Comparison of ENCODE assay signal across 1 cellular context in genomic region chr2:231961349-231962166, GRCh38.
TF ChIP-seq lines count a peak whose summit lies in the region.

A gene with protein sequence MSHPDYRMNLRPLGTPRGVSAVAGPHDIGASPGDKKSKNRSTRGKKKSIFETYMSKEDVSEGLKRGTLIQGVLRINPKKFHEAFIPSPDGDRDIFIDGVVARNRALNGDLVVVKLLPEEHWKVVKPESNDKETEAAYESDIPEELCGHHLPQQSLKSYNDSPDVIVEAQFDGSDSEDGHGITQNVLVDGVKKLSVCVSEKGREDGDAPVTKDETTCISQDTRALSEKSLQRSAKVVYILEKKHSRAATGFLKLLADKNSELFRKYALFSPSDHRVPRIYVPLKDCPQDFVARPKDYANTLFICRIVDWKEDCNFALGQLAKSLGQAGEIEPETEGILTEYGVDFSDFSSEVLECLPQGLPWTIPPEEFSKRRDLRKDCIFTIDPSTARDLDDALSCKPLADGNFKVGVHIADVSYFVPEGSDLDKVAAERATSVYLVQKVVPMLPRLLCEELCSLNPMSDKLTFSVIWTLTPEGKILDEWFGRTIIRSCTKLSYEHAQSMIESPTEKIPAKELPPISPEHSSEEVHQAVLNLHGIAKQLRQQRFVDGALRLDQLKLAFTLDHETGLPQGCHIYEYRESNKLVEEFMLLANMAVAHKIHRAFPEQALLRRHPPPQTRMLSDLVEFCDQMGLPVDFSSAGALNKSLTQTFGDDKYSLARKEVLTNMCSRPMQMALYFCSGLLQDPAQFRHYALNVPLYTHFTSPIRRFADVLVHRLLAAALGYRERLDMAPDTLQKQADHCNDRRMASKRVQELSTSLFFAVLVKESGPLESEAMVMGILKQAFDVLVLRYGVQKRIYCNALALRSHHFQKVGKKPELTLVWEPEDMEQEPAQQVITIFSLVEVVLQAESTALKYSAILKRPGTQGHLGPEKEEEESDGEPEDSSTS (plus strand): TSS chr2:231961713. CDS start chr2:232014928, 53,215 bp downstream.

TF ChIP-seq in HepG2, 621 proteins besides CTCF, POLR2A, EP300 and RAD21 (continued from another document and continues in another):
- peak; percentile 87 for TF ChIP-seq NFAT5 (CRISPR knock-in tag; IDR thresholded peaks at IDR 0.05)
- peak; percentile 95 for TF ChIP-seq MYC (CRISPR knock-in tag; IDR thresholded peaks at IDR 0.05; ENCODE audit: borderline replicate concordance)
- TF ChIP-seq MBD4 (IDR thresholded peaks at IDR 0.05; ENCODE audit: borderline replicate concordance, low read length), result no peak
- peak; percentile 78 for TF ChIP-seq MED1 (CRISPR knock-in tag; IDR thresholded peaks at IDR 0.05)
- TF ChIP-seq MEIS2 (CRISPR knock-in tag; IDR thresholded peaks at IDR 0.05), result peak; percentile 84; the same call in 1 of the 2 replicates
- TF ChIP-seq ATF4 (CRISPR knock-in tag; IDR thresholded peaks at IDR 0.05), result no peak; a peak in 1 of 4 replicates
- TF ChIP-seq, protein P1, sequence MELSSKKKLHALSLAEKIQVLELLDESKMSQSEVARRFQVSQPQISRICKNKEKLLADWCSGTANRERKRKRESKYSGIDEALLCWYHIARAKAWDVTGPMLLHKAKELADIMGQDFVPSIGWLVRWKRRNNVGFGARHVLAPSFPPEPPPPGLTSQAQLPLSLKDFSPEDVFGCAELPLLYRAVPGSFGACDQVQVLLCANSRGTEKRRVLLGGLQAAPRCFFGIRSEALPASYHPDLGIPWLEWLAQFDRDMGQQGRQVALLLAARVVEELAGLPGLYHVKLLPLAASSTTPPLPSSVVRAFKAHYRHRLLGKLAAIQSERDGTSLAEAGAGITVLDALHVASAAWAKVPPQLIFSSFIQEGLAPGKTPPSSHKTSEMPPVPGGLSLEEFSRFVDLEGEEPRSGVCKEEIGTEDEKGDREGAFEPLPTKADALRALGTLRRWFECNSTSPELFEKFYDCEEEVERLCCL (CRISPR knock-in tag; IDR thresholded peaks at IDR 0.05; ENCODE audit: borderline replicate concordance), result peak; percentile 74; the same call in 1 of the 2 replicates
- TF ChIP-seq UBTF (CRISPR knock-in tag; IDR thresholded peaks at IDR 0.05), result peak; percentile 97
- no peak for TF ChIP-seq SUZ12 (IDR thresholded peaks at IDR 0.05; ENCODE audit: low read depth, low read length)
- TF ChIP-seq, protein P2, sequence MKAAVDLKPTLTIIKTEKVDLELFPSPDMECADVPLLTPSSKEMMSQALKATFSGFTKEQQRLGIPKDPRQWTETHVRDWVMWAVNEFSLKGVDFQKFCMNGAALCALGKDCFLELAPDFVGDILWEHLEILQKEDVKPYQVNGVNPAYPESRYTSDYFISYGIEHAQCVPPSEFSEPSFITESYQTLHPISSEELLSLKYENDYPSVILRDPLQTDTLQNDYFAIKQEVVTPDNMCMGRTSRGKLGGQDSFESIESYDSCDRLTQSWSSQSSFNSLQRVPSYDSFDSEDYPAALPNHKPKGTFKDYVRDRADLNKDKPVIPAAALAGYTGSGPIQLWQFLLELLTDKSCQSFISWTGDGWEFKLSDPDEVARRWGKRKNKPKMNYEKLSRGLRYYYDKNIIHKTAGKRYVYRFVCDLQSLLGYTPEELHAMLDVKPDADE (CRISPR knock-in tag; IDR thresholded peaks at IDR 0.05), result no peak; the same call in 1 of the 2 replicates
- TF ChIP-seq NCOA2 (CRISPR knock-in tag; IDR thresholded peaks at IDR 0.05), result peak; percentile 12; the same call in 1 of the 2 replicates
- TF ChIP-seq ZNF18 (CRISPR knock-in tag; IDR thresholded peaks at IDR 0.05; ENCODE audit: insufficient replicate concordance), result peak; percentile 40
- peak; percentile 91 for TF ChIP-seq RNF2 (conservative IDR thresholded peaks at IDR 0.05; ENCODE audit: low read depth)
- peak; percentile 94 for TF ChIP-seq MXD4 (CRISPR knock-in tag; IDR thresholded peaks at IDR 0.05)
- TF ChIP-seq DMAP1 (CRISPR knock-in tag; IDR thresholded peaks at IDR 0.05), result peak; percentile 97
- TF ChIP-seq ZSCAN22 (CRISPR knock-in tag; IDR thresholded peaks at IDR 0.05), result 0 out of 2 replicates have a peak, but pooled peaks have one; percentile 72
- TF ChIP-seq ZNF382 (CRISPR knock-in tag; IDR thresholded peaks at IDR 0.05; ENCODE audit: borderline replicate concordance), result no peak
- TF ChIP-seq LCORL (IDR thresholded peaks at IDR 0.05), result no peak
- TF ChIP-seq LCORL (CRISPR knock-in tag; IDR thresholded peaks at IDR 0.05), result peak; percentile 92
- peak; percentile 94 for TF ChIP-seq BRF2 (CRISPR knock-in tag; IDR thresholded peaks at IDR 0.05)
- TF ChIP-seq HCFC1 (IDR thresholded peaks at IDR 0.05; ENCODE audit: low read depth, low read length), result peak; percentile 73
- no peak; the same call in 1 of the 2 replicates for TF ChIP-seq ZNF124 (CRISPR knock-in tag; IDR thresholded peaks at IDR 0.05)
- no peak for TF ChIP-seq MAFG (CRISPR knock-in tag; IDR thresholded peaks at IDR 0.05)
- TF ChIP-seq SMARCE1 (IDR thresholded peaks at IDR 0.05; ENCODE audit: borderline replicate concordance), result no peak
- TF ChIP-seq ZNF614 (CRISPR knock-in tag; IDR thresholded peaks at IDR 0.05; ENCODE audit: borderline replicate concordance), result no peak; the same call in 1 of the 2 replicates
- TF ChIP-seq ZNF20 (CRISPR knock-in tag; IDR thresholded peaks at IDR 0.05), result peak; percentile 78
- TF ChIP-seq GPN1 (CRISPR knock-in tag; IDR thresholded peaks at IDR 0.05; ENCODE audit: borderline replicate concordance), result no peak; the same call in 1 of the 2 replicates
- no peak for TF ChIP-seq EEA1 (CRISPR knock-in tag; IDR thresholded peaks at IDR 0.05; ENCODE audit: borderline replicate concordance)
- peak; percentile 94; the same call in 1 of the 2 replicates for TF ChIP-seq ZNF784 (CRISPR knock-in tag; IDR thresholded peaks at IDR 0.05; ENCODE audit: borderline replicate concordance)
- peak; percentile 71; the same call in 1 of the 2 replicates for TF ChIP-seq ETV6 (CRISPR knock-in tag; conservative IDR thresholded peaks at IDR 0.05)
- TF ChIP-seq CREB1 (IDR thresholded peaks at IDR 0.05), result peak; percentile 57; the same call in 1 of the 2 replicates
- peak; percentile 58 for TF ChIP-seq CREB1 (CRISPR knock-in tag; IDR thresholded peaks at IDR 0.05)
- peak; percentile 59; the same call in 1 of the 2 replicates for TF ChIP-seq ARID5B (CRISPR knock-in tag; IDR thresholded peaks at IDR 0.05)
- peak; percentile 73; the same call in 1 of the 2 replicates for TF ChIP-seq ZFP41 (CRISPR knock-in tag; IDR thresholded peaks at IDR 0.05; ENCODE audit: borderline replicate concordance)
- TF ChIP-seq RELA (CRISPR knock-in tag; IDR thresholded peaks at IDR 0.05), result no peak
- 0 out of 2 replicates have a peak, but pooled peaks have one; percentile 71 for TF ChIP-seq ZNF180 (CRISPR knock-in tag; IDR thresholded peaks at IDR 0.05; ENCODE audit: borderline replicate concordance, low read depth)
- peak; percentile 23; the same call in 1 of the 2 replicates for TF ChIP-seq MIXL1 (CRISPR knock-in tag; IDR thresholded peaks at IDR 0.05)
